In the genomic region with DNA sequence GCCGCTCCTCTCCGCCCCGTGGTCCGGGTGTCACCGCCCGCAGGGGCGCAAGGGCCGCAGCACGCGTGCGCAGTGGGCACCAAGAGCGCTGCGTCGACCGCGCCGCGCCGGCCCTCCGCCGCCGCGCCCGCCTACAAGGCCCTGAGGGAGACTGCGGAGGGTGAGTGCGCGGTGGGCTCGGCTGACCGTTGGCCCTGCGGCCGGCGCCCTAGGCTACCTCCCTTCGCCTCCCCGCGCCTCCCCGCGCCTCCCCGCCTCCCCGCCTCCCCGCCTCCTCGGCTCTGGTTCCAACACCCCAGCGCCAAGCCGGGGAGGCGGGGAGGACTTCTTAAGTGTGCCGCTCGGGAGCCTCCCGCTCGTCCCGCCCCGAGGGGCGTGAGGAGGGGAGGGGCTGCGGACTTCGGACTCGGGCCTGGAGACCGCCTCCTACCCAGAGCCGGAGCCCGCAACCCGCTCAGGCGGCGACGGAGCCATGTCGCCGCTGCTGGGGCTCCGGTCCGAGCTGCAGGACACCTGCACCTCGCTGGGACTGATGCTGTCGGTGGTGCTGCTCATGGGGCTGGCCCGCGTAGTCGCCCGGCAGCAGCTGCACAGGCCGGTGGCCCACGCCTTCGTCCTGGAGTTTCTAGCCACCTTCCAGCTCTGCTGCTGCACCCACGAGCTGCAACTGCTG, we compare ENCODE assay signal across 8 cellular contexts. TPM values are rescaled to one million over a fixed set of nuclear protein-coding genes. Genes with fewer than 3 reads are reported as not detected.
DNase-seq lines count a peak whose midpoint lies in the region; ATAC-seq, FAIRE-seq and TF ChIP-seq lines count a peak whose summit lies in the region.

A gene with protein sequence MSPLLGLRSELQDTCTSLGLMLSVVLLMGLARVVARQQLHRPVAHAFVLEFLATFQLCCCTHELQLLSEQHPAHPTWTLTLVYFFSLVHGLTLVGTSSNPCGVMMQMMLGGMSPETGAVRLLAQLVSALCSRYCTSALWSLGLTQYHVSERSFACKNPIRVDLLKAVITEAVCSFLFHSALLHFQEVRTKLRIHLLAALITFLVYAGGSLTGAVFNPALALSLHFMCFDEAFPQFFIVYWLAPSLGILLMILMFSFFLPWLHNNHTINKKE (plus strand): TSS at position 433 of the 673 bp plus-strand sequence. CDS start 40 bp downstream, at position 473.

- H3K9ac ChIP-seq in rectal smooth muscle tissue (ENCODE audit: low read length), result peak within 1 kb of the TSS; percentile 73

- peak; percentile 41; the same call in 1 of the 2 replicates for TF ChIP-seq POLR2A in GM12892 (IDR thresholded peaks at IDR 0.05; ENCODE audit: low read depth, low read length)

- H3K4me1 Mint-ChIP-seq in T-helper 1 cell treated with Interleukin-12 subunit alpha and Interleukin-12 subunit beta and Interleukin-4 antibody, amounts not matched to agents 30 μg/mL and 1 μg/mL, for 36 hours (ENCODE audit: low read depth), result peaks cover 10% of the 10 kb centered on the region

- peak within 1 kb of the TSS; percentile 71 for H3K27ac ChIP-seq in rectal smooth muscle tissue (ENCODE audit: low read depth, low read length)

- no peaks in the 10 kb centered on the region for H3K27me3 ChIP-seq in rectal smooth muscle tissue (ENCODE audit: control insufficient read depth, insufficient read depth, low read length)

- H3K4me3 ChIP-seq in astrocyte of the cerebellum (ENCODE audit: low read depth, low read length) (peak within 1 kb of the TSS; percentile 63), rectal smooth muscle tissue (ENCODE audit: low read length) (peak within 1 kb of the TSS; percentile 78)

- peak within 1 kb of the TSS; percentile 31 for H3K27ac Mint-ChIP-seq in T-helper 1 cell treated with Interleukin-12 subunit alpha and Interleukin-12 subunit beta and Interleukin-4 antibody, amounts not matched to agents 30 μg/mL and 1 μg/mL, for 36 hours

- peaks cover 30% of the 10 kb centered on the region for H3K27me3 Mint-ChIP-seq in T-helper 1 cell treated with Interleukin-12 subunit alpha and Interleukin-12 subunit beta and Interleukin-4 antibody, amounts not matched to agents 30 μg/mL and 1 μg/mL, for 36 hours (ENCODE audit: low read depth)

- DNase-seq in GM12892 (ENCODE audit: insufficient read length) (peak; percentile 81), NCI-H1105 treated with DMSO at 0.1 percent for 48 hours (lab: John Stamatoyannopoulos, UW) (peak; percentile 89), astrocyte of the cerebellum (ENCODE audit: low read depth) (peak; percentile 53), hippocampal formation (lab: John Stamatoyannopoulos, UW) (peak; percentile 70 to 84)
- DNase-seq in effector CD4-positive, alpha-beta T cell, result no peak

- peak; percentile 98 for FAIRE-seq in GM12892 (lab: Jason Lieb, UNC)

- ATAC-seq in HG02759 (IDR thresholded peaks at IDR 0.05; ENCODE audit: unreplicated experiment), result peak; percentile 92

- no peaks in the 10 kb centered on the region for H3K9me3 Mint-ChIP-seq in T-helper 1 cell treated with Interleukin-12 subunit alpha and Interleukin-12 subunit beta and Interleukin-4 antibody, amounts not matched to agents 30 μg/mL and 1 μg/mL, for 36 hours

- TF ChIP-seq CTCF in astrocyte of the cerebellum (IDR thresholded peaks at IDR 0.05; ENCODE audit: low read depth, low read length, missing control alignments), result no peak

- in situ Hi-C loops in astrocyte of the cerebellum (cut with HindIII; ENCODE audit: low sequenced_read_pairs), result no loop called here

- peaks cover 2% of the 10 kb centered on the region for H3K36me3 Mint-ChIP-seq in T-helper 1 cell treated with Interleukin-12 subunit alpha and Interleukin-12 subunit beta and Interleukin-4 antibody, amounts not matched to agents 30 μg/mL and 1 μg/mL, for 36 hours (ENCODE audit: low read depth)

- H3K4me1 ChIP-seq in rectal smooth muscle tissue (ENCODE audit: control insufficient read depth, insufficient read depth, low read length), result peaks cover 5% of the 10 kb centered on the region

- H3K36me3 ChIP-seq in rectal smooth muscle tissue (ENCODE audit: control insufficient read depth, insufficient read depth, low read length), result no peaks in the 10 kb centered on the region

- H3K4me3 Mint-ChIP-seq in T-helper 1 cell treated with Interleukin-12 subunit alpha and Interleukin-12 subunit beta and Interleukin-4 antibody, amounts not matched to agents 30 μg/mL and 1 μg/mL, for 36 hours, result peak within 1 kb of the TSS; percentile 92

RNA-seq across cellular contexts. Expression of the gene that starts here (rescaled TPM):
- 0.74 TPM for polyA plus RNA-seq in GM12892 (2012; ENCODE audit: missing spikeins)
